In the genomic region with DNA sequence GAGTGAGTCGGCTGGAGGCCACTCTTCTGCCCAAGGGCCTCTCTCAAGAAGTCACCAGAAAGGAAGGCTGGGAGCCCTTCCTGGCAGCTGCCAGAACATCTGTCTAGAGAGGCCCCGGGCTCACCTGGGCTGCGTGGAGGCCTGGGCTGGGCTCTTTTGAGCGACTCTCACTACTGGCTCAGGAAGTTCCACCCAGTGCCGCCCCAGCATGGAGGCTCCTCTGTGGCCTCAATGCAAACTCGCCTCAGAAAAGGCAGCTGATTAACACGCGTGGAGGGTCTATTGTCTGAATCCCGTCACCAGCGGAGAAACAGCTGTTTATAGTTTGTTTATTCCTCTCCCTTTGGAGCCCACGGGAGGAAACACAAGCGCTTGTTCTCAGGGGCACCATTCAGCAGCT, we compare ENCODE assay signal across 13 cellular contexts. TPM values are rescaled to one million over a fixed set of nuclear protein-coding genes. Genes with fewer than 3 reads are reported as not detected.
DNase-seq lines count a peak whose midpoint lies in the region; ATAC-seq and TF ChIP-seq lines count a peak whose summit lies in the region.
"Had no signal": no experiment of that assay in that cellular context is flagged by ENCODE, and none has a peak within 500 bp of the region (broad histone marks: within the 10 kb centered on the region; RNA-seq: fewer than 3 reads in every experiment).

No MANE protein-coding gene starts in this region.

- DNase-seq in activated CD4-positive, alpha-beta T cell treated with anti-CD3 and anti-CD28 coated beads, Interleukin-2, amount 10 ng/mL, durations not matched to agents 7 days and 5 days, result no peak
- DNase-seq in activated CD4-positive, alpha-beta T cell treated with anti-CD3 and anti-CD28 coated beads, Interleukin-2, amount 50 U/mL, for 4 hours, result no peak
- DNase-seq in CD4-positive, alpha-beta memory T cell, result no peak
- DNase-seq in T-helper 17 cell (no peak), neural progenitor cell (ENCODE audit: low spot score) (peak; percentile 14), superior temporal gyrus (ENCODE audit: extremely low spot score) (no peak)
- DNase-seq: 8988T; AML-193; Calu3; CD4-positive, CD25-positive, alpha-beta regulatory T cell; DMS 273 treated with DMSO at 0.1 percent for 48 hours had no signal

- CTCF ChIA-PET in activated CD4-positive, alpha-beta T cell treated with anti-CD3 and anti-CD28 coated beads, Interleukin-2, amount 10 ng/mL, durations not matched to agents 7 days and 5 days (lab: Charles Lee), result interaction anchor here (0.9 to 1.2 kb wide), 3 partner anchors 10 to 76 kb away, joined by 3 read pairs; no protein-coding TSS in a partner anchor
- CTCF ChIA-PET in CD4-positive, alpha-beta memory T cell (lab: Charles Lee; ENCODE audit: partially characterized antibody), result no interaction called here

- intact Hi-C loops in CD4-positive, alpha-beta memory T cell (cut with micrococcal nuclease), result no loop called here

- no peak for ATAC-seq in T-helper 17 cell
- ATAC-seq in GM19023 (IDR thresholded peaks at IDR 0.05; ENCODE audit: unreplicated experiment), result no peak

- no peaks in the 10 kb centered on the region for H3K9me3 ChIP-seq in CD4-positive, alpha-beta memory T cell (ENCODE audit: control insufficient read depth in 1 of 2, low read length in 2 of 2)
- H3K9me3 ChIP-seq in T-helper 17 cell (ENCODE audit: control insufficient read depth, low read length, poor library complexity, severe bottlenecking) (no peaks in the 10 kb centered on the region), neural progenitor cell (ENCODE audit: low read depth) (no peaks in the 10 kb centered on the region)

- no peak overlapping the region for H3K4me2 ChIP-seq in neural progenitor cell
- H3K4me2 ChIP-seq: BLaER1 had no signal

- POLR2A ChIA-PET in activated CD4-positive, alpha-beta T cell treated with anti-CD3 and anti-CD28 coated beads, Interleukin-2, amount 10 ng/mL, durations not matched to agents 7 days and 5 days (lab: Charles Lee), result no interaction called here
- POLR2A ChIA-PET in CD4-positive, alpha-beta memory T cell (lab: Charles Lee; ENCODE audit: partially characterized antibody), result interaction anchor here (0.9 to 2.1 kb wide), 2 partner anchors 76 to 78 kb away, joined by 3 to 6 read pairs; no protein-coding TSS in a partner anchor

- H3K27me3 Mint-ChIP-seq in activated CD4-positive, alpha-beta T cell treated with anti-CD3 and anti-CD28 coated beads, Interleukin-2, amount 10 ng/mL, durations not matched to agents 7 days and 5 days, result no peaks in the 10 kb centered on the region
- no peaks in the 10 kb centered on the region for H3K27me3 Mint-ChIP-seq in CD4-positive, alpha-beta memory T cell
- no peaks in the 10 kb centered on the region for H3K27me3 Mint-ChIP-seq in T-helper 17 cell
- H3K27me3 Mint-ChIP-seq in neural progenitor cell (ENCODE audit: insufficient read depth, low read depth), result no peaks in the 10 kb centered on the region
- H3K27me3 Mint-ChIP-seq: CD4-positive, CD25-positive, alpha-beta regulatory T cell had no signal

- peak overlapping the region; percentile 73 for H3K27ac Mint-ChIP-seq in activated CD4-positive, alpha-beta T cell treated with anti-CD3 and anti-CD28 coated beads, Interleukin-2, amount 10 ng/mL, durations not matched to agents 7 days and 5 days
- peak overlapping the region in 4 of 7 donors; percentile 16 to 60 (median 44) for H3K27ac Mint-ChIP-seq in CD4-positive, alpha-beta memory T cell
- peak overlapping the region; percentile 3 for H3K27ac Mint-ChIP-seq in T-helper 17 cell
- peak overlapping the region; percentile 82 for H3K27ac Mint-ChIP-seq in neural progenitor cell

- no peak overlapping the region for H3K9ac ChIP-seq in neural progenitor cell
- H3K9ac ChIP-seq: BLaER1 had no signal

- H4K20me1 ChIP-seq in neural progenitor cell (ENCODE audit: low read depth), result peaks cover 4% of the 10 kb centered on the region

- H3K36me3 ChIP-seq in CD4-positive, alpha-beta memory T cell (ENCODE audit: insufficient read depth, low read length), result no peaks in the 10 kb centered on the region
- H3K36me3 ChIP-seq in neural progenitor cell, result no peaks in the 10 kb centered on the region

- peaks cover 47% of the 10 kb centered on the region for H3K4me1 Mint-ChIP-seq in activated CD4-positive, alpha-beta T cell treated with anti-CD3 and anti-CD28 coated beads, Interleukin-2, amount 10 ng/mL, durations not matched to agents 7 days and 5 days
- H3K4me1 Mint-ChIP-seq in CD4-positive, alpha-beta memory T cell, result peaks cover 26 to 56% (median 37%) of the 10 kb centered on the region in 4 donors
- H3K4me1 Mint-ChIP-seq in T-helper 17 cell, result peaks cover 28% of the 10 kb centered on the region
- peaks cover 21% of the 10 kb centered on the region for H3K4me1 Mint-ChIP-seq in neural progenitor cell

- H3K27me3 ChIP-seq in CD4-positive, alpha-beta memory T cell (ENCODE audit: insufficient read depth, low read length), result no peaks in the 10 kb centered on the region
- H3K27me3 ChIP-seq in neural progenitor cell, result no peaks in the 10 kb centered on the region
- H3K27me3 ChIP-seq: BLaER1 had no signal

- no peak overlapping the region for H3K4me3 Mint-ChIP-seq in activated CD4-positive, alpha-beta T cell treated with anti-CD3 and anti-CD28 coated beads, Interleukin-2, amount 10 ng/mL, durations not matched to agents 7 days and 5 days
- H3K4me3 Mint-ChIP-seq in CD4-positive, alpha-beta memory T cell, result no peak overlapping the region
- H3K4me3 Mint-ChIP-seq in T-helper 17 cell (no peak overlapping the region), neural progenitor cell (no peak overlapping the region)
- H3K4me3 Mint-ChIP-seq: CD4-positive, CD25-positive, alpha-beta regulatory T cell had no signal

- peaks cover 68% of the 10 kb centered on the region for H3K36me3 Mint-ChIP-seq in activated CD4-positive, alpha-beta T cell treated with anti-CD3 and anti-CD28 coated beads, Interleukin-2, amount 10 ng/mL, durations not matched to agents 7 days and 5 days (ENCODE audit: low read depth)
- peaks cover 2 to 8% of the 10 kb centered on the region in 2 donors for H3K36me3 Mint-ChIP-seq in CD4-positive, alpha-beta memory T cell
- H3K36me3 Mint-ChIP-seq in T-helper 17 cell (ENCODE audit: low read depth) (peaks cover 3% of the 10 kb centered on the region), neural progenitor cell (peaks cover 9% of the 10 kb centered on the region)

- H3K4me1 ChIP-seq in CD4-positive, alpha-beta memory T cell (ENCODE audit: insufficient read depth, low read length), result peaks cover 51% of the 10 kb centered on the region
- peaks cover 8% of the 10 kb centered on the region for H3K4me1 ChIP-seq in neural progenitor cell

- H2AFZ ChIP-seq in neural progenitor cell (replicated peaks), result no peak overlapping the region

- TF ChIP-seq CTCF in neural progenitor cell (IDR thresholded peaks at IDR 0.05), result no peak

- H3F3A ChIP-seq in neural progenitor cell (ENCODE audit: low read depth), result no peaks in the 10 kb centered on the region

- no peak overlapping the region for H3K4me3 ChIP-seq in CD4-positive, alpha-beta memory T cell (ENCODE audit: low read length in 2 of 2)
- H3K4me3 ChIP-seq in neural progenitor cell, result no peak overlapping the region
- H3K4me3 ChIP-seq: BLaER1 had no signal

- H3K79me2 ChIP-seq in neural progenitor cell (ENCODE audit: low read depth), result no peaks in the 10 kb centered on the region

- H3K9me3 Mint-ChIP-seq in activated CD4-positive, alpha-beta T cell treated with anti-CD3 and anti-CD28 coated beads, Interleukin-2, amount 10 ng/mL, durations not matched to agents 7 days and 5 days, result peaks cover 4% of the 10 kb centered on the region
- H3K9me3 Mint-ChIP-seq in CD4-positive, alpha-beta memory T cell, result no peaks in the 10 kb centered on the region
- H3K9me3 Mint-ChIP-seq in neural progenitor cell, result no peaks in the 10 kb centered on the region
- H3K9me3 Mint-ChIP-seq: CD4-positive, CD25-positive, alpha-beta regulatory T cell had no signal

- H3K27ac ChIP-seq in CD4-positive, alpha-beta memory T cell (ENCODE audit: low read depth, low read length), result no peak overlapping the region
- H3K27ac ChIP-seq in neural progenitor cell, result no peak overlapping the region

RNA-seq across cellular contexts. Expression of a gene that starts 25.3 kb away (rescaled TPM):
- total RNA-seq in activated CD4-positive, alpha-beta T cell treated with anti-CD3 and anti-CD28 coated beads, Interleukin-2, amount 10 ng/mL, durations not matched to agents 7 days and 5 days, result 10 to 100 TPM; 46.6 to 50.1 TPM
- 10 to 100 TPM; 46.3 to 48.5 TPM for total RNA-seq in CD4-positive, alpha-beta memory T cell
- 1 to 10 TPM; 1.4 to 2.8 TPM for polyA plus RNA-seq in CD4-positive, alpha-beta memory T cell
- 10 to 100 TPM; 33.8 to 57.3 TPM for total RNA-seq in T-helper 17 cell
- total RNA-seq in neural progenitor cell (ENCODE audit: low replicate concordance), result 5.9 and 8.2 TPM in 2 replicates

Comparison
In these comparisons a context has a peak if more than half of its experiments do, and no peak if none do; other contexts are left out.
1. H3K27ac Mint-ChIP-seq: peak in every context shown above with its lines; median percentile 82 in neural progenitor cell; 73 in activated CD4-positive, alpha-beta T cell treated with anti-CD3 and anti-CD28 coated beads, Interleukin-2, amount 10 ng/mL, durations not matched to agents 7 days and 5 days; 44 in CD4-positive, alpha-beta memory T cell; 3 in T-helper 17 cell.